16 cellular contexts compared by ENCODE assay signal in genomic region chr1:231861541-231862481, GRCh38.
DNase-seq lines count a peak whose midpoint lies in the region; ATAC-seq and TF ChIP-seq lines count a peak whose summit lies in the region.
"Had no signal": no experiment of that assay in that cellular context is flagged by ENCODE, and none has a peak within 500 bp of the region (broad histone marks: within the 10 kb centered on the region; RNA-seq: fewer than 3 reads in every experiment).

No MANE protein-coding gene starts in this region.

- no peaks in the 10 kb centered on the region for H3K4me1 ChIP-seq in fibroblast of lung (ENCODE audit: control insufficient read depth, extremely low read depth, insufficient read depth, low read length)
- peaks cover 15% of the 10 kb centered on the region for H3K4me1 ChIP-seq in neuron (ENCODE audit: insufficient read depth, low read length)
- H3K4me1 ChIP-seq: right lobe of liver had no signal

- H3K27ac ChIP-seq in VCaP (peak overlapping the region; percentile 35), fibroblast of lung (ENCODE audit: insufficient read depth, low read length) (no peak overlapping the region)
- H3K27ac ChIP-seq: HL-60, right lobe of liver, stomach had no signal

- no peak overlapping the region for H2AFZ ChIP-seq in fibroblast of lung (ENCODE audit: low read length)
- peak overlapping the region; percentile 74 for H2AFZ ChIP-seq in neuron (ENCODE audit: low read depth, low read length)

- H3K79me2 ChIP-seq in fibroblast of lung (ENCODE audit: control insufficient read depth, insufficient read depth, low read length), result no peaks in the 10 kb centered on the region

- no peaks in the 10 kb centered on the region for H3K36me3 ChIP-seq in fibroblast of lung (ENCODE audit: control insufficient read depth, insufficient read depth, low read length)
- no peaks in the 10 kb centered on the region for H3K36me3 ChIP-seq in neuron (ENCODE audit: insufficient read depth, low read length)
- H3K36me3 ChIP-seq: right lobe of liver, stomach had no signal

- H3K9me3 ChIP-seq in fibroblast of lung (ENCODE audit: control insufficient read depth, insufficient read depth, low read depth, low read length) (no peaks in the 10 kb centered on the region), neuron (ENCODE audit: low read length) (peaks cover 2% of the 10 kb centered on the region)
- H3K9me3 ChIP-seq: right lobe of liver, stomach had no signal

- H3K27me3 ChIP-seq in fibroblast of lung (ENCODE audit: control insufficient read depth, insufficient read depth, low read length), result no peaks in the 10 kb centered on the region
- H3K27me3 ChIP-seq in neuron (ENCODE audit: insufficient read depth, low read length), result no peaks in the 10 kb centered on the region
- H3K27me3 ChIP-seq: right lobe of liver, stomach had no signal

- no peak for ATAC-seq in GM21390 (IDR thresholded peaks at IDR 0.05; ENCODE audit: unreplicated experiment)
- ATAC-seq: right lobe of liver had no signal

- no peak overlapping the region for H3K4me2 ChIP-seq in fibroblast of lung (ENCODE audit: extremely low read depth, insufficient read depth, low read length)

- H4K20me1 ChIP-seq in fibroblast of lung (ENCODE audit: control insufficient read depth, extremely low read depth, insufficient read depth, low read length), result no peaks in the 10 kb centered on the region

- H3K9ac ChIP-seq in fibroblast of lung (ENCODE audit: insufficient read depth, low read length), result no peak overlapping the region

- H3K4me3 ChIP-seq in fibroblast of lung (replicated peaks in 1 of 4; ENCODE audit: control extremely low read depth in 1 of 4, insufficient read depth in 1 of 4, low read depth in 3 of 4, low read length in 4 of 4) (no peak overlapping the region), neuron (ENCODE audit: low read length) (no peak overlapping the region)
- H3K4me3 ChIP-seq: right lobe of liver, stomach had no signal

- TF ChIP-seq CTCF in VCaP (conservative IDR thresholded peaks at IDR 0.05), result no peak
- TF ChIP-seq CTCF in fibroblast of lung (conservative IDR thresholded peaks at IDR 0.05 in 1 of 2, IDR thresholded peaks at IDR 0.05 in 1 of 2; ENCODE audit: low read depth in 1 of 2, low read length in 2 of 2), result no peak

- DNase-seq in GM03348 (ENCODE audit: low spot score), result peak; percentile 60
- peak; percentile 73 to 80 for DNase-seq in fibroblast of lung (ENCODE audit: low read depth in 2 of 2)
- no peak for DNase-seq in NOMO-1 treated with dmso at 0.1 percent for 144 hours (lab: John Stamatoyannopoulos, UW; ENCODE audit: unreplicated experiment)
- DNase-seq in NOMO-1 (lab: John Stamatoyannopoulos, UW; ENCODE audit: unreplicated experiment in 2 of 2), result no peak
- no peak for DNase-seq in T-helper 9 cell
- DNase-seq: activated CD8-positive, alpha-beta memory T cell treated with anti-CD3 and anti-CD28 coated beads, Interleukin-2, amount 50 U/mL, for 4 hours; activated naive CD8-positive, alpha-beta T cell treated with anti-CD3 and anti-CD28 coated beads, Interleukin-2, amount 10 ng/mL, durations not matched to agents 7 days and 5 days; H9; kidney; NCI-H2171 treated with DMSO at 0.1 percent for 48 hours; right lobe of liver; stomach had no signal

Comparison
In these comparisons a context has a peak if more than half of its experiments do, and no peak if none do; other contexts are left out.
1. DNase-seq: peak in GM03348 (single experiment) and fibroblast of lung (2 of 2); none in NOMO-1 treated with dmso at 0.1 percent for 144 hours (single experiment), NOMO-1 (0 of 2) and T-helper 9 cell (single experiment).